9 cellular contexts compared by ENCODE assay signal in genomic region chr2:157055660-157056199, GRCh38.
DNase-seq lines count a peak whose midpoint lies in the region; ATAC-seq and TF ChIP-seq lines count a peak whose summit lies in the region.
"Had no signal": no experiment of that assay in that cellular context is flagged by ENCODE, and none has a peak within 500 bp of the region (broad histone marks: within the 10 kb centered on the region; RNA-seq: fewer than 3 reads in every experiment).

No MANE protein-coding gene starts in this region.

- peaks cover 10 to 28% of the 10 kb centered on the region in 2 experiments for H3K4me1 ChIP-seq in HCT116 (ENCODE audit: control insufficient read depth in 1 of 2, insufficient read depth in 2 of 2, low read length in 2 of 2)

- no peaks in the 10 kb centered on the region for H3K36me3 ChIP-seq in HCT116 (ENCODE audit: control insufficient read depth in 1 of 2, insufficient read depth in 2 of 2, low read length in 2 of 2)
- H3K36me3 ChIP-seq in SK-N-MC (ENCODE audit: insufficient read depth, low read length): no peaks in the 10 kb centered on the region

- H3K9me3 ChIP-seq in HCT116 (ENCODE audit: control insufficient read depth in 1 of 2, insufficient read depth in 1 of 2, low read depth in 1 of 2, low read length in 2 of 2): no peaks in the 10 kb centered on the region
- H3K9me3 ChIP-seq in SK-N-MC (ENCODE audit: low read depth, low read length): no peaks in the 10 kb centered on the region

- H3K79me2 ChIP-seq in HCT116 (ENCODE audit: insufficient read depth, low read length): no peaks in the 10 kb centered on the region

- no peak for TF ChIP-seq POLR2A in HCT116 (IDR thresholded peaks at IDR 0.05; ENCODE audit: borderline replicate concordance, extremely low read depth, insufficient read depth, insufficient read length)

- TF ChIP-seq CTCF in AG04449 (IDR thresholded peaks at IDR 0.05; ENCODE audit: insufficient read depth, low read length, missing control alignments) (peak; percentile 34), HCT116 (IDR thresholded peaks at IDR 0.05 in 2 of 3, conservative IDR thresholded peaks at IDR 0.05 in 1 of 3; ENCODE audit: borderline replicate concordance in 1 of 3, insufficient read depth in 1 of 3, low read depth in 2 of 3, low read length in 2 of 3) (peak; percentile 46 to 73 (median 46); a peak in 5 of 6 replicates)

- no peaks in the 10 kb centered on the region for H3K27me3 ChIP-seq in HCT116 (ENCODE audit: insufficient read depth, low read length)

- H3K9ac ChIP-seq in HCT116 (ENCODE audit: low read length): no peak overlapping the region
- no peak overlapping the region for H3K9ac ChIP-seq in SK-N-MC (ENCODE audit: insufficient read length)

- POLR2A ChIA-PET in AG04449 (lab: Yijun Ruan, JAX) (no interaction called here), HCT116 (lab: Charles Lee) (no interaction called here)

- H3K4me3 ChIP-seq in AG04449 (ENCODE audit: low read depth, low read length) (no peak overlapping the region), HCT116 (replicated peaks in 1 of 2; ENCODE audit: low read depth in 1 of 2, low read length in 2 of 2) (no peak overlapping the region), SK-N-MC (no peak overlapping the region)

- peak overlapping the region; percentile 18 for H3K4me2 ChIP-seq in HCT116 (ENCODE audit: low read length)

- no peak for ATAC-seq in HCT116
- ATAC-seq in HG02852 (IDR thresholded peaks at IDR 0.05; ENCODE audit: unreplicated experiment): no peak

- H4K20me1 ChIP-seq in HCT116 (ENCODE audit: insufficient read depth): no peaks in the 10 kb centered on the region

- H3K27ac ChIP-seq in HCT116 (ENCODE audit: low read depth, low read length) (peak overlapping the region; percentile 40; the same call in 1 of the 2 replicates), SK-N-MC (no peak overlapping the region)

- H3K9me2 ChIP-seq in HCT116 (ENCODE audit: insufficient read depth): no peaks in the 10 kb centered on the region

- no TSS peak for BruUV-seq in HCT116 (replicated peaks; lab: Mats Ljungman, UMichigan)

- peak; percentile 82 for TF ChIP-seq RAD21 in HCT116 (IDR thresholded peaks at IDR 0.05; ENCODE audit: low read depth)

- intact Hi-C loops in HCT116 (cut with micrococcal nuclease): loop anchor here (2.0 to 10.0 kb wide), 4 partner anchors 137 to 1679 kb away; no protein-coding TSS in a partner anchor

- DNase-seq in AG04449 (ENCODE audit: low read depth, low spot score) (no peak), HCT116 (ENCODE audit: low read depth, low spot score) (peak; percentile 22), SK-N-MC (ENCODE audit: low read depth, low spot score) (peak; percentile 32), inferior parietal cortex (ENCODE audit: extremely low spot score) (peak; percentile 68)
- no peak for DNase-seq in stimulated activated CD4-positive, alpha-beta T cell treated with anti-CD3 and anti-CD28 coated beads, Interleukin-4, amount 100 ng/mL, for 1 hour
- DNase-seq in activated effector memory CD4-positive, alpha-beta T cell treated with Interleukin-2 at 50 U/mL for 16 hours: no peak
- DNase-seq in effector CD8-positive, alpha-beta T cell (lab: John Stamatoyannopoulos, UW): no peak
- DNase-seq: activated naive CD8-positive, alpha-beta T cell treated with anti-CD3 and anti-CD28 coated beads, Interleukin-2, amount 10 ng/mL, durations not matched to agents 7 days and 5 days had no signal

- H2AFZ ChIP-seq in HCT116 (ENCODE audit: low read depth, low read length, poor library complexity, severe bottlenecking): peak overlapping the region; percentile 63

- CTCF ChIA-PET in AG04449 (lab: Yijun Ruan, JAX): interaction anchor here (1.1 to 1.2 kb wide), 3 partner anchors 26 to 137 kb away, joined by 3 to 8 read pairs (median 4); no protein-coding TSS in a partner anchor
- CTCF ChIA-PET in HCT116 (lab: Charles Lee): interaction anchor here (1.0 to 1.5 kb wide), 5 partner anchors 12 to 1683 kb away, joined by 3 to 8 read pairs (median 5); no protein-coding TSS in a partner anchor

- RAD21 ChIA-PET in HCT116 (lab: Charles Lee; ENCODE audit: low non-redundant PET in 1 of 2, low total read pairs in 2 of 2, uncharacterized antibody in 2 of 2, unreplicated experiment in 2 of 2): interaction anchor here in 1 of 2 experiments (0.7 kb wide), 1 partner anchor 170 kb away, joined by 4 read pairs; no protein-coding TSS in a partner anchor

TF ChIP-seq in HCT116, 20 proteins besides CTCF, POLR2A, EP300 and RAD21:
- TF ChIP-seq EGR1 (IDR thresholded peaks at IDR 0.05; ENCODE audit: low read depth) (0 out of 2 replicates have a peak, but pooled peaks have one; percentile 16), TCF7L2 (IDR thresholded peaks at IDR 0.05; ENCODE audit: borderline replicate concordance, extremely low read depth, insufficient read depth, insufficient read length) (no peak), SRF (IDR thresholded peaks at IDR 0.05; ENCODE audit: low read depth) (no peak)
TF ChIP-seq in HCT116: peak in this region for 1.

Comparison
In these comparisons a context has a peak if more than half of its experiments do, and no peak if none do; other contexts are left out.
1. DNase-seq: peak in HCT116 (single experiment), SK-N-MC (single experiment) and inferior parietal cortex (single experiment); none in AG04449 (single experiment), stimulated activated CD4-positive, alpha-beta T cell treated with anti-CD3 and anti-CD28 coated beads, Interleukin-4, amount 100 ng/mL, for 1 hour (single experiment), activated effector memory CD4-positive, alpha-beta T cell treated with Interleukin-2 at 50 U/mL for 16 hours (single experiment) and effector CD8-positive, alpha-beta T cell (single experiment).